Comparison of ENCODE assay signal across 1 cellular context in the genomic region with DNA sequence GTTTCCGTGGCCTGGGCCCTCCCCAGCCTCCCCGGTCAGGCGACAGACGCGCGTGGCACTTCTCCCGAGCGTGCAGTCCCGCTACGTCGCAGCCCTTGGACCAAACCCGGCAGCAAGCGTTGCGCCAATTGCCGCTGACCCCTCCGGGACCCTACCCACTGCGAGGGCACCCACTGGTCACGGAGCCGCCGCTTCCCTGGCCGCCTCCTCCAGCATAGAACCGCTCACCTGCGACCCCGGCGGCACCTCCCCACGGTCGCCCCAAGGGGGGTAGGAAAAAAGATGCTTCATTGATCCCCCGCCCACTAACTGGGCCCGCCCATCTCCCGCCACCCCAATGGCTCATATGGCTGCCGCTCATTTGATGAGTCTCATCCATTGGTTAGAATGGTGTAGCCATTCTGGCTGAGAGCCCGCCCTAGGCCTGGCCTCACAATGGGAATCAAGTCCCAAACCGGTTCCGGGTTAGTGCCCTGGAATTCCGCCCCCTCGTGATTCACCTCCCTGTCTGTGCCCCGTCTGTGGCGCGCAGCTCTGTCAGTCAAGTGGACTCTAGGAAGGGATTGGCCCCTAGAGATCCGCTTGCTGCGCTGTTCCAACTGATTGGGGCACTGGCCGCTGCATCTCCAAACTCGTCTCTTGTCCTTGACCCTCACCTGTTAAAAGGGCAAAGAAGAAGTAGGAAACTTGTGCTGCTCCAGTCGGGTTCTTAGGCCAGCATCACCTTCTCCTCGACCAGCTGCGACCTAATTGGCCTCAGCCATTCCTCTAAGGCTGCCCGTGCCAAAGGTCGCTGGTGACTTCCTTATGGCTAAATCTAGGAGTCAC.
TF ChIP-seq lines count a peak whose summit lies in the region.

MSANTD4 (minus strand) TSS at position 274 of the 828 bp plus-strand sequence. CDS start 11,323 bp downstream, outside the sequence.

TF ChIP-seq in GM12878, 131 proteins besides CTCF, POLR2A, EP300 and RAD21 (continued from another document):
- TF ChIP-seq, protein P1, sequence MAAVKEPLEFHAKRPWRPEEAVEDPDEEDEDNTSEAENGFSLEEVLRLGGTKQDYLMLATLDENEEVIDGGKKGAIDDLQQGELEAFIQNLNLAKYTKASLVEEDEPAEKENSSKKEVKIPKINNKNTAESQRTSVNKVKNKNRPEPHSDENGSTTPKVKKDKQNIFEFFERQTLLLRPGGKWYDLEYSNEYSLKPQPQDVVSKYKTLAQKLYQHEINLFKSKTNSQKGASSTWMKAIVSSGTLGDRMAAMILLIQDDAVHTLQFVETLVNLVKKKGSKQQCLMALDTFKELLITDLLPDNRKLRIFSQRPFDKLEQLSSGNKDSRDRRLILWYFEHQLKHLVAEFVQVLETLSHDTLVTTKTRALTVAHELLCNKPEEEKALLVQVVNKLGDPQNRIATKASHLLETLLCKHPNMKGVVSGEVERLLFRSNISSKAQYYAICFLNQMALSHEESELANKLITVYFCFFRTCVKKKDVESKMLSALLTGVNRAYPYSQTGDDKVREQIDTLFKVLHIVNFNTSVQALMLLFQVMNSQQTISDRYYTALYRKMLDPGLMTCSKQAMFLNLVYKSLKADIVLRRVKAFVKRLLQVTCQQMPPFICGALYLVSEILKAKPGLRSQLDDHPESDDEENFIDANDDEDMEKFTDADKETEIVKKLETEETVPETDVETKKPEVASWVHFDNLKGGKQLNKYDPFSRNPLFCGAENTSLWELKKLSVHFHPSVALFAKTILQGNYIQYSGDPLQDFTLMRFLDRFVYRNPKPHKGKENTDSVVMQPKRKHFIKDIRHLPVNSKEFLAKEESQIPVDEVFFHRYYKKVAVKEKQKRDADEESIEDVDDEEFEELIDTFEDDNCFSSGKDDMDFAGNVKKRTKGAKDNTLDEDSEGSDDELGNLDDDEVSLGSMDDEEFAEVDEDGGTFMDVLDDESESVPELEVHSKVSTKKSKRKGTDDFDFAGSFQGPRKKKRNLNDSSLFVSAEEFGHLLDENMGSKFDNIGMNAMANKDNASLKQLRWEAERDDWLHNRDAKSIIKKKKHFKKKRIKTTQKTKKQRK (IDR thresholded peaks at IDR 0.05; ENCODE audit: low read depth, low read length): peak; percentile 87
- TF ChIP-seq PAX5 (IDR thresholded peaks at IDR 0.05; ENCODE audit: borderline replicate concordance, low read depth, low read length): peak; percentile 12
- peak; percentile 92 for TF ChIP-seq CREB1 (IDR thresholded peaks at IDR 0.05; ENCODE audit: low read depth)
- no peak for TF ChIP-seq ZNF24 (IDR thresholded peaks at IDR 0.05)
- TF ChIP-seq CBFB (IDR thresholded peaks at IDR 0.05; ENCODE audit: low read depth): no peak
- TF ChIP-seq PML (IDR thresholded peaks at IDR 0.05; ENCODE audit: low read length): 0 out of 2 replicates have a peak, but pooled peaks have one; percentile 55
- TF ChIP-seq USF2 (IDR thresholded peaks at IDR 0.05; ENCODE audit: borderline replicate concordance, low read depth, low read length): peak; percentile 8; the same call in 1 of the 2 replicates
- TF ChIP-seq, protein P2, sequence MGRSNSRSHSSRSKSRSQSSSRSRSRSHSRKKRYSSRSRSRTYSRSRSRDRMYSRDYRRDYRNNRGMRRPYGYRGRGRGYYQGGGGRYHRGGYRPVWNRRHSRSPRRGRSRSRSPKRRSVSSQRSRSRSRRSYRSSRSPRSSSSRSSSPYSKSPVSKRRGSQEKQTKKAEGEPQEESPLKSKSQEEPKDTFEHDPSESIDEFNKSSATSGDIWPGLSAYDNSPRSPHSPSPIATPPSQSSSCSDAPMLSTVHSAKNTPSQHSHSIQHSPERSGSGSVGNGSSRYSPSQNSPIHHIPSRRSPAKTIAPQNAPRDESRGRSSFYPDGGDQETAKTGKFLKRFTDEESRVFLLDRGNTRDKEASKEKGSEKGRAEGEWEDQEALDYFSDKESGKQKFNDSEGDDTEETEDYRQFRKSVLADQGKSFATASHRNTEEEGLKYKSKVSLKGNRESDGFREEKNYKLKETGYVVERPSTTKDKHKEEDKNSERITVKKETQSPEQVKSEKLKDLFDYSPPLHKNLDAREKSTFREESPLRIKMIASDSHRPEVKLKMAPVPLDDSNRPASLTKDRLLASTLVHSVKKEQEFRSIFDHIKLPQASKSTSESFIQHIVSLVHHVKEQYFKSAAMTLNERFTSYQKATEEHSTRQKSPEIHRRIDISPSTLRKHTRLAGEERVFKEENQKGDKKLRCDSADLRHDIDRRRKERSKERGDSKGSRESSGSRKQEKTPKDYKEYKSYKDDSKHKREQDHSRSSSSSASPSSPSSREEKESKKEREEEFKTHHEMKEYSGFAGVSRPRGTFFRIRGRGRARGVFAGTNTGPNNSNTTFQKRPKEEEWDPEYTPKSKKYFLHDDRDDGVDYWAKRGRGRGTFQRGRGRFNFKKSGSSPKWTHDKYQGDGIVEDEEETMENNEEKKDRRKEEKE (IDR thresholded peaks at IDR 0.05): no peak
- no peak for TF ChIP-seq CHD4 (IDR thresholded peaks at IDR 0.05)
- no peak for TF ChIP-seq ZSCAN29 (IDR thresholded peaks at IDR 0.05)
- no peak for TF ChIP-seq WRNIP1 (IDR thresholded peaks at IDR 0.05; ENCODE audit: borderline replicate concordance, low read depth, low read length)
- no peak for TF ChIP-seq HDAC2 (IDR thresholded peaks at IDR 0.05)
- TF ChIP-seq NRF1 (conservative IDR thresholded peaks at IDR 0.05; ENCODE audit: low read depth, low read length): no peak
- TF ChIP-seq YBX1 (IDR thresholded peaks at IDR 0.05): no peak
- TF ChIP-seq SIN3A (IDR thresholded peaks at IDR 0.05; ENCODE audit: low read depth, low read length): no peak
- no peak for TF ChIP-seq BMI1 (IDR thresholded peaks at IDR 0.05; ENCODE audit: borderline replicate concordance)
- no peak for TF ChIP-seq EZH2 (IDR thresholded peaks at IDR 0.05; ENCODE audit: borderline replicate concordance, control insufficient read depth, low read depth, low read length)
